Comparison of ENCODE assay signal across 16 cellular contexts in genomic region chr4:150119492-150119891, GRCh38. TPM values are rescaled to one million over a fixed set of nuclear protein-coding genes. Genes with fewer than 3 reads are reported as not detected.
DNase-seq lines count a peak whose midpoint lies in the region; ATAC-seq and TF ChIP-seq lines count a peak whose summit lies in the region.
"Had no signal": no experiment of that assay in that cellular context is flagged by ENCODE, and none has a peak within 500 bp of the region (broad histone marks: within the 10 kb centered on the region; RNA-seq: fewer than 3 reads in every experiment).

No MANE protein-coding gene starts in this region.

- DNase-seq in amniotic epithelial cell (ENCODE audit: low read depth) (peak; percentile 16), glomerular visceral epithelial cell (ENCODE audit: extremely low spot score) (peak; percentile 38), thoracic aorta (ENCODE audit: low spot score) (no peak), NCI-H2029 (lab: John Stamatoyannopoulos, UW) (no peak)
- DNase-seq in activated CD4-positive, alpha-beta memory T cell treated with anti-CD3 and anti-CD28 coated beads for 36 hours, result no peak
- no peak for DNase-seq in stimulated activated CD8-positive, alpha-beta memory T cell treated with anti-CD3 and anti-CD28 coated beads, Interleukin-4, amount 100 ng/mL, for 48 hours
- DNase-seq in activated naive CD4-positive, alpha-beta T cell treated with anti-CD3 and anti-CD28 coated beads, Interleukin-2, amount 10 ng/mL, durations not matched to agents 7 days and 5 days, result no peak
- DNase-seq: activated CD8-positive, alpha-beta memory T cell treated with anti-CD3 and anti-CD28 coated beads for 24 hours; activated naive CD4-positive, alpha-beta T cell treated with anti-CD3 and anti-CD28 coated beads for 36 hours; gastrocnemius medialis; NCI-H1092 treated with DMSO at 0.1 percent for 48 hours; NCI-H524; SHP77; upper lobe of left lung had no signal

- H3K27me3 ChIP-seq in HUES6 (ENCODE audit: control insufficient read depth, insufficient read depth, low read length) (no peaks in the 10 kb centered on the region), thoracic aorta (replicated peaks; ENCODE audit: insufficient read depth) (no peaks in the 10 kb centered on the region)
- H3K27me3 ChIP-seq: gastrocnemius medialis, upper lobe of left lung had no signal

- no peaks in the 10 kb centered on the region for H3K36me3 Mint-ChIP-seq in activated CD4-positive, alpha-beta memory T cell treated with anti-CD3 and anti-CD28 coated beads for 36 hours
- H3K36me3 Mint-ChIP-seq in activated naive CD4-positive, alpha-beta T cell treated with anti-CD3 and anti-CD28 coated beads, Interleukin-2, amount 10 ng/mL, durations not matched to agents 7 days and 5 days, result no peaks in the 10 kb centered on the region

- H3K4me1 ChIP-seq in HUES6 (ENCODE audit: control insufficient read depth, insufficient read depth, low read length) (peaks cover 5% of the 10 kb centered on the region), thoracic aorta (ENCODE audit: control insufficient read depth in 1 of 2, low read depth in 2 of 2) (peaks cover 32 to 44% of the 10 kb centered on the region in 2 donors)
- H3K4me1 ChIP-seq: gastrocnemius medialis had no signal

- intact Hi-C loops in activated CD4-positive, alpha-beta memory T cell treated with anti-CD3 and anti-CD28 coated beads for 36 hours (cut with micrococcal nuclease), result no loop called here

- TF ChIP-seq CTCF in thoracic aorta (IDR thresholded peaks at IDR 0.05), result no peak

- peaks cover 8% of the 10 kb centered on the region for H3K27me3 Mint-ChIP-seq in activated CD4-positive, alpha-beta memory T cell treated with anti-CD3 and anti-CD28 coated beads for 36 hours
- no peaks in the 10 kb centered on the region for H3K27me3 Mint-ChIP-seq in activated naive CD4-positive, alpha-beta T cell treated with anti-CD3 and anti-CD28 coated beads, Interleukin-2, amount 10 ng/mL, durations not matched to agents 7 days and 5 days

- H3K9me3 Mint-ChIP-seq in activated CD4-positive, alpha-beta memory T cell treated with anti-CD3 and anti-CD28 coated beads for 36 hours, result peaks cover 7% of the 10 kb centered on the region
- H3K9me3 Mint-ChIP-seq in activated naive CD4-positive, alpha-beta T cell treated with anti-CD3 and anti-CD28 coated beads, Interleukin-2, amount 10 ng/mL, durations not matched to agents 7 days and 5 days, result no peaks in the 10 kb centered on the region

- H3K9ac ChIP-seq in HUES6 (ENCODE audit: low read length), result no peak overlapping the region

- POLR2A ChIA-PET in activated CD4-positive, alpha-beta memory T cell treated with anti-CD3 and anti-CD28 coated beads for 36 hours (lab: Charles Lee), result no interaction called here

- ATAC-seq in thoracic aorta (ENCODE audit: insufficient number of reproducible peaks, low FRiP score, low read depth), result peak; percentile 71
- ATAC-seq: gastrocnemius medialis had no signal

- H3K36me3 ChIP-seq in HUES6 (ENCODE audit: control insufficient read depth, insufficient read depth, low read length) (no peaks in the 10 kb centered on the region), thoracic aorta (no peaks in the 10 kb centered on the region)
- H3K36me3 ChIP-seq: gastrocnemius medialis, upper lobe of left lung had no signal

- H3K27ac ChIP-seq in HUES6 (ENCODE audit: low read depth, low read length), result peak overlapping the region; percentile 46; the same call in 1 of the 2 replicates
- peak overlapping the region; percentile 37 to 61 for H3K27ac ChIP-seq in thoracic aorta
- H3K27ac ChIP-seq: gastrocnemius medialis, HL-60, upper lobe of left lung had no signal

- H3K27ac Mint-ChIP-seq in activated CD4-positive, alpha-beta memory T cell treated with anti-CD3 and anti-CD28 coated beads for 36 hours, result no peak overlapping the region
- no peak overlapping the region for H3K27ac Mint-ChIP-seq in activated naive CD4-positive, alpha-beta T cell treated with anti-CD3 and anti-CD28 coated beads, Interleukin-2, amount 10 ng/mL, durations not matched to agents 7 days and 5 days
- H3K27ac Mint-ChIP-seq: activated naive CD4-positive, alpha-beta T cell treated with anti-CD3 and anti-CD28 coated beads for 36 hours had no signal

- H3K9me3 ChIP-seq in HUES6 (ENCODE audit: control insufficient read depth, insufficient read depth, low read depth, low read length) (peaks cover 9% of the 10 kb centered on the region; the same call in 1 of the 2 replicates), thoracic aorta (peaks cover 10% of the 10 kb centered on the region)

- H3K4me3 ChIP-seq in HUES6 (ENCODE audit: low read depth, low read length) (no peak overlapping the region), thoracic aorta (no peak overlapping the region)
- H3K4me3 ChIP-seq: gastrocnemius medialis, upper lobe of left lung had no signal

- no peaks in the 10 kb centered on the region for H3K4me1 Mint-ChIP-seq in activated CD4-positive, alpha-beta memory T cell treated with anti-CD3 and anti-CD28 coated beads for 36 hours (ENCODE audit: low read depth)
- H3K4me1 Mint-ChIP-seq in activated naive CD4-positive, alpha-beta T cell treated with anti-CD3 and anti-CD28 coated beads, Interleukin-2, amount 10 ng/mL, durations not matched to agents 7 days and 5 days, result no peaks in the 10 kb centered on the region

- H3K4me3 Mint-ChIP-seq in activated CD4-positive, alpha-beta memory T cell treated with anti-CD3 and anti-CD28 coated beads for 36 hours, result no peak overlapping the region
- H3K4me3 Mint-ChIP-seq in activated naive CD4-positive, alpha-beta T cell treated with anti-CD3 and anti-CD28 coated beads, Interleukin-2, amount 10 ng/mL, durations not matched to agents 7 days and 5 days, result no peak overlapping the region
- H3K4me3 Mint-ChIP-seq: activated naive CD4-positive, alpha-beta T cell treated with anti-CD3 and anti-CD28 coated beads for 36 hours had no signal

- CTCF ChIA-PET in activated CD4-positive, alpha-beta memory T cell treated with anti-CD3 and anti-CD28 coated beads for 36 hours (lab: Charles Lee), result no interaction called here
- CTCF ChIA-PET in activated naive CD4-positive, alpha-beta T cell treated with anti-CD3 and anti-CD28 coated beads, Interleukin-2, amount 10 ng/mL, durations not matched to agents 7 days and 5 days (lab: Charles Lee), result no interaction called here

RNA-seq across cellular contexts. Expression of gene DCLK2, which starts 41.2 kb away (rescaled TPM):
- total RNA-seq in thoracic aorta, result 10 to 100 TPM; 18.3 to 32.2 TPM
- not detected for total RNA-seq in activated CD4-positive, alpha-beta memory T cell treated with anti-CD3 and anti-CD28 coated beads for 36 hours
- total RNA-seq: activated naive CD4-positive, alpha-beta T cell treated with anti-CD3 and anti-CD28 coated beads for 36 hours had no signal

Comparison
In these comparisons a context has a peak if more than half of its experiments do, and no peak if none do; other contexts are left out.
1. DNase-seq: peak in amniotic epithelial cell (single experiment) and glomerular visceral epithelial cell (single experiment); none in thoracic aorta (single experiment), activated CD4-positive, alpha-beta memory T cell treated with anti-CD3 and anti-CD28 coated beads for 36 hours (single experiment), stimulated activated CD8-positive, alpha-beta memory T cell treated with anti-CD3 and anti-CD28 coated beads, Interleukin-4, amount 100 ng/mL, for 48 hours (single experiment), activated naive CD4-positive, alpha-beta T cell treated with anti-CD3 and anti-CD28 coated beads, Interleukin-2, amount 10 ng/mL, durations not matched to agents 7 days and 5 days (single experiment) and NCI-H2029 (single experiment).
2. RNA of gene DCLK2, which starts 41.2 kb away (total RNA-seq): 18.3 to 32.2 TPM in thoracic aorta; not detected in activated CD4-positive, alpha-beta memory T cell treated with anti-CD3 and anti-CD28 coated beads for 36 hours; every median in the first group is over 10 times any median in the second.